9 cellular contexts compared by ENCODE assay signal in the genomic region with DNA sequence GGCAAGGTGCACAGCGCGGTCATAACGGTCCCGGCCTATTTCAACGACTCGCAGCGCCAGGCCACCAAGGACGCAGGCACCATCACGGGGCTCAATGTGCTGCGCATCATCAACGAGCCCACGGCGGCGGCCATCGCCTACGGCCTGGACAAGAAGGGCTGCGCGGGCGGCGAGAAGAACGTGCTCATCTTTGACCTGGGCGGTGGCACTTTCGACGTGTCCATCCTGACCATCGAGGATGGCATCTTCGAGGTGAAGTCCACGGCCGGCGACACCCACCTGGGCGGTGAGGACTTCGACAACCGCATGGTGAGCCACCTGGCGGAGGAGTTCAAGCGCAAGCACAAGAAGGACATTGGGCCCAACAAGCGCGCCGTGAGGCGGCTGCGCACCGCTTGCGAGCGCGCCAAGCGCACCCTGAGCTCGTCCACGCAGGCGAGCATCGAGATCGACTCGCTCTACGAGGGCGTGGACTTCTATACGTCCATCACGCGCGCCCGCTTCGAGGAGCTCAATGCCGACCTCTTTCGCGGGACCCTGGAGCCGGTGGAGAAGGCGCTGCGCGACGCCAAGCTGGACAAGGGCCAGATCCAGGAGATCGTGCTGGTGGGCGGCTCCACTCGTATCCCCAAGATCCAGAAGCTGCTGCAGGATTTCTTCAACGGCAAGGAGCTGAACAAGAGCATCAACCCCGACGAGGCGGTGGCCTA. TPM values are rescaled to one million over a fixed set of nuclear protein-coding genes. Genes with fewer than 3 reads are reported as not detected.
DNase-seq lines count a peak whose midpoint lies in the region; ATAC-seq, FAIRE-seq and TF ChIP-seq lines count a peak whose summit lies in the region.
"Had no signal": no experiment of that assay in that cellular context is flagged by ENCODE, and none has a peak within 500 bp of the region (broad histone marks: within the 10 kb centered on the region; RNA-seq: fewer than 3 reads in every experiment).

No MANE protein-coding gene starts in this region.

- no TSS peak for BruUV-seq in OCI-LY7 (replicated peaks; lab: Mats Ljungman, UMichigan)

- H3K4me3 ChIP-seq in HUES48 (ENCODE audit: low read depth, low read length) = peak overlapping the region; percentile 72
- H3K4me3 ChIP-seq in skin epidermis = peak overlapping the region; percentile 29 to 66 (median 50)
- H3K4me3 ChIP-seq in OCI-LY7 (ENCODE audit: low read depth, low read length, poor library complexity, severe bottlenecking) = no peak overlapping the region

- TF ChIP-seq CTCF in OCI-LY7 (conservative IDR thresholded peaks at IDR 0.05; ENCODE audit: low read length) = no peak

- H3K27me3 ChIP-seq in HUES48 (ENCODE audit: control insufficient read depth, insufficient read depth, low read length) = peaks cover 25% of the 10 kb centered on the region

- no peak for FAIRE-seq in RCC 7860 (lab: Jason Lieb, UNC)
- FAIRE-seq: TTC549 had no signal

- no peaks in the 10 kb centered on the region for H3K9me2 ChIP-seq in OCI-LY7 (ENCODE audit: insufficient read depth, low read length)

- no peaks in the 10 kb centered on the region for H3K36me3 ChIP-seq in HUES48 (ENCODE audit: control insufficient read depth, insufficient read depth, low read length)
- no peaks in the 10 kb centered on the region for H3K36me3 ChIP-seq in OCI-LY7 (ENCODE audit: insufficient read depth, low read length)

- in situ Hi-C loops in G401 (cut with HindIII; ENCODE audit: low sequenced_read_pairs) = no loop called here

- H3K9me3 Mint-ChIP-seq in activated T-cell treated with anti-CD3 and anti-CD28 coated beads, Interleukin-2, amount 50 U/mL, for 72 hours = peaks cover 2 to 3% of the 10 kb centered on the region in 2 donors

- H3K27me3 Mint-ChIP-seq in activated T-cell treated with anti-CD3 and anti-CD28 coated beads, Interleukin-2, amount 50 U/mL, for 72 hours (ENCODE audit: low read depth) = peaks cover 58% of the 10 kb centered on the region

- peaks cover 12 to 16% of the 10 kb centered on the region in 2 donors for H3K36me3 Mint-ChIP-seq in activated T-cell treated with anti-CD3 and anti-CD28 coated beads, Interleukin-2, amount 50 U/mL, for 72 hours (ENCODE audit: insufficient read depth in 2 of 2)

- ATAC-seq in activated T-cell treated with anti-CD3 and anti-CD28 coated beads, Interleukin-2, amount 50 U/mL, for 72 hours (replicated peaks in 1 of 2) = no peak
- ATAC-seq in left cardiac atrium (no peak), HG02973 (IDR thresholded peaks at IDR 0.05; ENCODE audit: unreplicated experiment) (no peak)

- POLR2A ChIA-PET in OCI-LY7 (lab: Charles Lee) = interaction anchor here (0.6 kb wide), 1 partner anchor 12 kb away, joined by 3 read pairs; no protein-coding TSS in a partner anchor

- peaks cover 6% of the 10 kb centered on the region for H3K9me3 ChIP-seq in HUES48 (ENCODE audit: control insufficient read depth, insufficient read depth, low read length)
- H3K9me3 ChIP-seq in OCI-LY7 (ENCODE audit: low read length) = no peaks in the 10 kb centered on the region

- H3K4me2 ChIP-seq in OCI-LY7 (ENCODE audit: low read length) = no peak overlapping the region

- H3K4me3 Mint-ChIP-seq in activated T-cell treated with anti-CD3 and anti-CD28 coated beads, Interleukin-2, amount 50 U/mL, for 72 hours = peak overlapping the region; percentile 83 to 97

- no peak overlapping the region for H3K9ac ChIP-seq in HUES48 (ENCODE audit: low read depth, low read length)

- H3K27ac Mint-ChIP-seq in activated T-cell treated with anti-CD3 and anti-CD28 coated beads, Interleukin-2, amount 50 U/mL, for 72 hours = no peak overlapping the region

- H2AFZ ChIP-seq in OCI-LY7 (ENCODE audit: low read length) = no peak overlapping the region

- H3K79me2 ChIP-seq in OCI-LY7 (ENCODE audit: insufficient read depth, low read depth, low read length) = no peaks in the 10 kb centered on the region

- CTCF ChIA-PET in OCI-LY7 (lab: Charles Lee; ENCODE audit: unreplicated experiment) = no interaction called here

- peaks cover 37% of the 10 kb centered on the region for H3K4me1 Mint-ChIP-seq in activated T-cell treated with anti-CD3 and anti-CD28 coated beads, Interleukin-2, amount 50 U/mL, for 72 hours (ENCODE audit: low read depth)

- H3K27ac ChIP-seq in HUES48 (ENCODE audit: low read depth, low read length) (no peak overlapping the region), skin epidermis (peak overlapping the region in 2 of 21 experiments; percentile 12 to 47), OCI-LY7 (ENCODE audit: low read depth, low read length, poor library complexity, severe bottlenecking) (no peak overlapping the region)

- no peaks in the 10 kb centered on the region for H4K20me1 ChIP-seq in OCI-LY7 (ENCODE audit: insufficient read depth, low read length)

- intact Hi-C loops in left cardiac atrium (cut with DNase I) = loop anchor here in 1 of 2 donors (5.0 kb wide), 1 partner anchor 96 kb away; no protein-coding TSS in a partner anchor
- intact Hi-C loops in OCI-LY7 (cut with micrococcal nuclease; ENCODE audit: unreplicated experiment) = loop anchor here (2.0 kb wide), 1 partner anchor 95 kb away; no protein-coding TSS in a partner anchor

- H3K4me1 ChIP-seq in HUES48 (ENCODE audit: control insufficient read depth, insufficient read depth, low read length) = peaks cover 27% of the 10 kb centered on the region
- peaks cover 3% of the 10 kb centered on the region for H3K4me1 ChIP-seq in OCI-LY7 (ENCODE audit: insufficient read depth, low read length, poor library complexity, severe bottlenecking)

- DNase-seq in activated T-cell treated with anti-CD3 and anti-CD28 coated beads, Interleukin-2, amount 50 U/mL, for 72 hours = peak; percentile 23
- DNase-seq in left cardiac atrium (peak; percentile 36), RCC 7860 (ENCODE audit: low spot score) (no peak), OCI-LY7 (ENCODE audit: low spot score) (no peak), G401 (ENCODE audit: low spot score) (no peak)

RNA-seq across cellular contexts. Expression of a gene that starts 0.9 kb away (rescaled TPM):
- 1 to 10 TPM; 5.5 to 7.7 TPM for total RNA-seq in activated T-cell treated with anti-CD3 and anti-CD28 coated beads, Interleukin-2, amount 50 U/mL, for 72 hours
- total RNA-seq in left cardiac atrium (10 to 100 TPM; 29.8 to 54.2 TPM), OCI-LY7 (2022) (0.33 and 0.36 TPM in 2 replicates)
- total RNA-seq in OCI-LY7 (2014; rRNA removed; shearing (Covaris generic)) = 0.54 and 0.57 TPM in 2 replicates
- total RNA-seq in G401 (2014; rRNA removed; shearing (Covaris generic)) = not detected in 2 replicates

RNA-seq across cellular contexts. Expression of a gene that starts 8.3 kb away (rescaled TPM):
- under 1 TPM in 1 of 2 donors, not detected in 1; 0.16 TPM for total RNA-seq in activated T-cell treated with anti-CD3 and anti-CD28 coated beads, Interleukin-2, amount 50 U/mL, for 72 hours
- under 1 TPM; 0.38 to 0.47 TPM for total RNA-seq in left cardiac atrium
- total RNA-seq in OCI-LY7 (2014; rRNA removed; shearing (Covaris generic)) = 1.2 TPM in 1 of 2 replicates, not detected in the other
- total RNA-seq in OCI-LY7 (2022) = not detected in 2 replicates
- total RNA-seq in G401 (2014; rRNA removed; shearing (Covaris generic)) = 0.25 TPM in 1 of 2 replicates, not detected in the other

RNA-seq across cellular contexts. Expression of a gene that starts 36.8 kb away (rescaled TPM):
- total RNA-seq in activated T-cell treated with anti-CD3 and anti-CD28 coated beads, Interleukin-2, amount 50 U/mL, for 72 hours = 10 to 100 TPM; 46.9 to 49.5 TPM
- total RNA-seq in left cardiac atrium = 10 to 100 TPM; 23.2 to 23.7 TPM
- total RNA-seq in OCI-LY7 (2014; rRNA removed; shearing (Covaris generic)) = 34.1 and 41.2 TPM in 2 replicates
- 47.5 and 49.5 TPM in 2 replicates for total RNA-seq in OCI-LY7 (2022)
- total RNA-seq in G401 (2014; rRNA removed; shearing (Covaris generic)) = 31.6 and 38.0 TPM in 2 replicates

RNA-seq across cellular contexts. Expression of a gene that starts 37.8 kb away (rescaled TPM):
- total RNA-seq in activated T-cell treated with anti-CD3 and anti-CD28 coated beads, Interleukin-2, amount 50 U/mL, for 72 hours = 10 to 100 TPM; 30.4 to 31.3 TPM
- 10 to 100 TPM; 10.6 to 11.9 TPM for total RNA-seq in left cardiac atrium
- 16.1 and 18.4 TPM in 2 replicates for total RNA-seq in OCI-LY7 (2014; rRNA removed; shearing (Covaris generic))
- total RNA-seq in OCI-LY7 (2022) = 35.4 and 37.1 TPM in 2 replicates
- total RNA-seq in G401 (2014; rRNA removed; shearing (Covaris generic)) = 1.2 and 3.1 TPM in 2 replicates

Comparison
In these comparisons a context has a peak if more than half of its experiments do, and no peak if none do; other contexts are left out.
1. DNase-seq: peak in activated T-cell treated with anti-CD3 and anti-CD28 coated beads, Interleukin-2, amount 50 U/mL, for 72 hours (2 of 2) and left cardiac atrium (single experiment); none in RCC 7860 (single experiment), OCI-LY7 (single experiment) and G401 (single experiment).